ENCODE assay signal across 1 cellular context in genomic region chr1:26412180-26412840, GRCh38.
A peak's percentile ranks its signal among the peaks of the same experiment; 100 is the strongest.
TF ChIP-seq lines count a peak whose summit lies in the region.

No MANE protein-coding gene starts in this region.

TF ChIP-seq in WTC11, 78 proteins besides CTCF, POLR2A, EP300 and RAD21 (continued from another document):
- TF ChIP-seq, protein P1, sequence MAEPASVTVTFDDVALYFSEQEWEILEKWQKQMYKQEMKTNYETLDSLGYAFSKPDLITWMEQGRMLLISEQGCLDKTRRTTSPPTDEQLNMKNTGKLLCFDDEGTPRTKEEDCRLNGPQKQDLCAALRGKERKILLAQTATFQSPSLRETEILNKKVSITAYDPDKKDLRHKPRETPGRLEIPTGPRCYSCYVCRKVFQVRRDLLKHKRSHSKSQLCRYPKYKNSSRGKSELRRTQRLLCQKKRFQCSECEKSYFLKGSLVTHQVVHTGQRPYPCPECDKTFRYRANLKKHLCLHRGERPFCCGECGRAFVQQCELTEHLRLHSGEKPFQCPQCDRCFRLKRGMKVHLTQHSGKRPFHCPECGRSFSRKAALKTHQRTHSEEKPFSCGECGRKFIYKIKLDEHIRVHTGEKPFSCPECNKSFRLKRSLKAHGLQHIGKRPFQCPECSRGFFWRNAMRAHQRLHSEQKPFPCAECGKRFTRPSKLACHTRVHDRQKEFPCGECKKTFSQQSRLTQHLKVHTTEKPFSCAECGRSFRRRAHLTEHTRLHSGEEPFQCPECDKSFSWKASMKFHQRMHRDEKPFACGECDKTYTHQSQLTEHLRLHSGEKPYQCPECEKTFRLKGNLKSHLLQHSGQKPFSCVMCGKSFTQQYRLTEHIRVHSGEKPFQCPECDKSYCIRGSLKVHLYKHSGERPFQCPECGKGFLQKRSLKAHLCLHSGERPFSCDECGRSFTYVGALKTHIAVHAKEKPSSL (CRISPR knock-in tag; conservative IDR thresholded peaks at IDR 0.05) = no peak
- TF ChIP-seq MYBL2 (CRISPR knock-in tag; IDR thresholded peaks at IDR 0.05) = 0 out of 2 replicates have a peak, but pooled peaks have one; percentile 42
- no peak for TF ChIP-seq CREM (CRISPR knock-in tag; IDR thresholded peaks at IDR 0.05)
- 0 out of 2 replicates have a peak, but pooled peaks have one; percentile 51 for TF ChIP-seq ETV6 (CRISPR knock-in tag; IDR thresholded peaks at IDR 0.05)
- TF ChIP-seq HMGA2 (CRISPR knock-in tag; IDR thresholded peaks at IDR 0.05) = no peak
- TF ChIP-seq, protein P2, sequence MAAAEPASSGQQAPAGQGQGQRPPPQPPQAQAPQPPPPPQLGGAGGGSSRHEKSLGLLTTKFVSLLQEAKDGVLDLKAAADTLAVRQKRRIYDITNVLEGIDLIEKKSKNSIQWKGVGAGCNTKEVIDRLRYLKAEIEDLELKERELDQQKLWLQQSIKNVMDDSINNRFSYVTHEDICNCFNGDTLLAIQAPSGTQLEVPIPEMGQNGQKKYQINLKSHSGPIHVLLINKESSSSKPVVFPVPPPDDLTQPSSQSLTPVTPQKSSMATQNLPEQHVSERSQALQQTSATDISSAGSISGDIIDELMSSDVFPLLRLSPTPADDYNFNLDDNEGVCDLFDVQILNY (CRISPR knock-in tag; IDR thresholded peaks at IDR 0.05) = no peak
- TF ChIP-seq CREB1 (CRISPR knock-in tag; IDR thresholded peaks at IDR 0.05) = no peak
- TF ChIP-seq ZNF232 (CRISPR knock-in tag; IDR thresholded peaks at IDR 0.05) = no peak
- TF ChIP-seq FOXJ3 (CRISPR knock-in tag; IDR thresholded peaks at IDR 0.05; ENCODE audit: borderline replicate concordance) = no peak
- no peak for TF ChIP-seq NFATC4 (CRISPR knock-in tag; IDR thresholded peaks at IDR 0.05)
- TF ChIP-seq NFE2L1 (CRISPR knock-in tag; IDR thresholded peaks at IDR 0.05) = peak; percentile 83
